27 cellular contexts compared by ENCODE assay signal in the genomic region with DNA sequence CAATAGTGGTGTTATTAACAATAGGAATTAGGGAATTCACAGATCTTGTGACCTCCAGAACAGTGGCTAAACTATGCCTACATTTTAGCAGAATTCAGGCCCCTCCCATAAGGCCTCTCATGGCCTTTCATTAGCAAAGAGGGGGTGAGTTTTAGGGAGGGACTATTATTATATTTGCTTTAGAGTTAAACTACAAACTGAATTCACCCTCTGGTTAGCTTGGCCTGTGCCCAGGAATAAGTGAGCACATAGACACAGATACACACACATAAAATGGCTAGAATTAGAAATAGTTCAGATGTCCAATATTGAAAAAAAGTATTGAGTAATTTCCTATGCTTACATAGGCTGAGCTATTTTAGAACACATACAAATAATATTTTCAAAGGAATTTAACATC.
"Had no signal": no experiment of that assay in that cellular context is flagged by ENCODE, and none has a peak within 500 bp of the region (broad histone marks: within the 10 kb centered on the region; RNA-seq: fewer than 3 reads in every experiment).

No MANE protein-coding gene starts in this region.

- FAIRE-seq: urothelium cell line had no signal

- DNase-seq: stimulated activated CD4-positive, alpha-beta T cell treated with anti-CD3 and anti-CD28 coated beads, Interleukin-2, amount 100 ng/mL, for 48 hours; stimulated activated CD4-positive, alpha-beta T cell treated with anti-CD3 and anti-CD28 coated beads, Interleukin-4, amount 100 ng/mL, for 1 hour; stimulated activated CD4-positive, alpha-beta T cell treated with anti-CD3 and anti-CD28 coated beads, Interleukin-4, amount 100 ng/mL, for 24 hours; stimulated activated CD4-positive, alpha-beta T cell treated with anti-CD3 and anti-CD28 coated beads, Interleukin-4, amount 100 ng/mL, for 4 hours; stimulated activated CD8-positive, alpha-beta memory T cell treated with anti-CD3 and anti-CD28 coated beads, Interleukin-4, amount 100 ng/mL, for 48 hours; stimulated activated naive B cell treated with anti-CD40 and anti-IgM and Interleukin-4, amounts not matched to agents 10 μg/mL and 1 μg/mL and 100 μg/mL, for 72 hours; stimulated activated naive CD4-positive, alpha-beta T cell; stimulated activated naive CD4-positive, alpha-beta T cell treated with Interleukin-2 at 50 U/mL for 16 hours; stimulated activated naive CD8-positive, alpha-beta T cell treated with anti-CD3 and anti-CD28 coated beads, Interleukin-15, amount 100 ng/mL, for 72 hours; stimulated activated naive CD8-positive, alpha-beta T cell treated with anti-CD3 and anti-CD28 coated beads, Interleukin-15, Interleukin-2, amounts not matched to agents 100 U/mL and 50 U/mL, for 24 hours; stomach; substantia nigra; testis; thyroid gland; tibial artery; transverse colon; trophoblast cell; upper lobe of left lung; upper lobe of right lung; uterus had no signal

- H3K27ac ChIP-seq: stomach, suprapubic skin, testis, thoracic aorta, thyroid gland, tibial artery, tibial nerve, transverse colon, upper lobe of left lung, upper lobe of right lung, uterus, vagina had no signal

- H3K4me1 ChIP-seq: stomach, suprapubic skin, testis, thyroid gland, tibial artery, tibial nerve, transverse colon, upper lobe of left lung, upper lobe of right lung, uterus, vagina had no signal

- H3K9me3 ChIP-seq: testis, thoracic aorta, thyroid gland, tibial artery, upper lobe of right lung, uterus, vagina had no signal

- H3K36me3 ChIP-seq: stomach, suprapubic skin, thoracic aorta, thyroid gland, tibial artery, tibial nerve, transverse colon, upper lobe of left lung, upper lobe of right lung, uterus, vagina had no signal

- ATAC-seq: stimulated activated effector memory CD8-positive, alpha-beta T cell treated with anti-CD3 and anti-CD28 coated beads, Interleukin-12 subunit alpha, Interleukin-12 subunit beta, amount 100 ng/mL, for 72 hours; stimulated activated memory B cell treated with anti-CD40 and anti-IgM and Interleukin-4, amounts not matched to agents 10 μg/mL and 1 μg/mL and 100 μg/mL, for 72 hours; stimulated activated naive B cell treated with anti-CD40 and anti-IgM and Interleukin-4, amounts not matched to agents 10 μg/mL and 1 μg/mL and 100 μg/mL, for 72 hours; stimulated activated naive CD8-positive, alpha-beta T cell treated with anti-CD3 and anti-CD28 coated beads, Interleukin-15, amount 100 ng/mL, for 72 hours; stimulated activated naive CD8-positive, alpha-beta T cell treated with anti-CD3 and anti-CD28 coated beads, Interleukin-15, Interleukin-2, amounts not matched to agents 100 U/mL and 50 U/mL, for 24 hours; upper lobe of right lung had no signal

- H3K27me3 ChIP-seq: stomach, suprapubic skin, testis, thyroid gland, tibial artery, tibial nerve, transverse colon, upper lobe of left lung, upper lobe of right lung, uterus, vagina had no signal

- H3K4me3 ChIP-seq: stomach, suprapubic skin, testis, thoracic aorta, thyroid gland, tibial artery, tibial nerve, transverse colon, upper lobe of left lung, upper lobe of right lung, uterus, vagina had no signal
